Comparison of ENCODE assay signal across 11 cellular contexts in genomic region chr11:17209939-17210245, GRCh38. TPM values are rescaled to one million over a fixed set of nuclear protein-coding genes. Genes with fewer than 3 reads are reported as not detected.
DNase-seq lines count a peak whose midpoint lies in the region; ATAC-seq and TF ChIP-seq lines count a peak whose summit lies in the region.
"Had no signal": no experiment of that assay in that cellular context is flagged by ENCODE, and none has a peak within 500 bp of the region (broad histone marks: within the 10 kb centered on the region; RNA-seq: fewer than 3 reads in every experiment).

No MANE protein-coding gene starts in this region.

- H3K36me3 ChIP-seq in lower lobe of right lung: no peaks in the 10 kb centered on the region
- H3K36me3 ChIP-seq in suprapubic skin: no peaks in the 10 kb centered on the region

- peaks cover 29% of the 10 kb centered on the region for H3K4me1 Mint-ChIP-seq in activated CD4-positive, alpha-beta T cell treated with anti-CD3 and anti-CD28 coated beads for 36 hours
- peaks cover 30% of the 10 kb centered on the region for H3K4me1 Mint-ChIP-seq in activated naive CD8-positive, alpha-beta T cell treated with anti-CD3 and anti-CD28 coated beads for 36 hours

- ATAC-seq in activated CD4-positive, alpha-beta T cell treated with anti-CD3 and anti-CD28 coated beads for 36 hours: no peak
- ATAC-seq in lower lobe of right lung: no peak
- no peak for ATAC-seq in GM18861 (IDR thresholded peaks at IDR 0.05; ENCODE audit: unreplicated experiment)

- peaks cover 2% of the 10 kb centered on the region for H3K36me3 Mint-ChIP-seq in activated CD4-positive, alpha-beta T cell treated with anti-CD3 and anti-CD28 coated beads for 36 hours (ENCODE audit: low read depth)
- peaks cover 17% of the 10 kb centered on the region for H3K36me3 Mint-ChIP-seq in activated naive CD8-positive, alpha-beta T cell treated with anti-CD3 and anti-CD28 coated beads for 36 hours

- CTCF ChIA-PET in activated CD4-positive, alpha-beta T cell treated with anti-CD3 and anti-CD28 coated beads for 36 hours (lab: Charles Lee): interaction anchor here (1.3 to 3.4 kb wide), 4 partner anchors 20 to 174 kb away, joined by 3 to 13 read pairs (median 7); no protein-coding TSS in a partner anchor

- 96% methylated on average over 1 of the region's 1 CpG for WGBS in suprapubic skin

- H3K4me3 ChIP-seq in lower lobe of right lung (no peak overlapping the region), suprapubic skin (no peak overlapping the region)

- DNase-seq in activated CD4-positive, alpha-beta T cell treated with anti-CD3 and anti-CD28 coated beads for 36 hours: no peak
- DNase-seq in activated CD4-positive, alpha-beta T cell treated with anti-CD3 and anti-CD28 coated beads, Interleukin-2, amount 50 U/mL, for 48 hours: no peak
- no peak for DNase-seq in activated naive CD8-positive, alpha-beta T cell treated with anti-CD3 and anti-CD28 coated beads for 36 hours
- DNase-seq in lower lobe of right lung (no peak), suprapubic skin (ENCODE audit: low spot score in 2 of 2) (no peak), NCI-H1930 (lab: John Stamatoyannopoulos, UW) (no peak), NCI-H526 treated with DMSO at 0.1 percent for 48 hours (lab: John Stamatoyannopoulos, UW) (no peak)
- DNase-seq: activated T-cell treated with anti-CD3 and anti-CD28 coated beads for 4 hours, NCI-H69, T-helper 2 cell had no signal

- POLR2A ChIA-PET in activated CD4-positive, alpha-beta T cell treated with anti-CD3 and anti-CD28 coated beads for 36 hours (lab: Charles Lee): interaction anchor here (0.7 kb wide), 1 partner anchor 353 kb away, joined by 8 read pairs; no protein-coding TSS in a partner anchor

- H3K27ac ChIP-seq in lower lobe of right lung: peak overlapping the region; percentile 99
- peak overlapping the region; percentile 93 for H3K27ac ChIP-seq in suprapubic skin

- TF ChIP-seq POLR2A in suprapubic skin (IDR thresholded peaks at IDR 0.05): no peak

- H3K4me3 Mint-ChIP-seq in activated CD4-positive, alpha-beta T cell treated with anti-CD3 and anti-CD28 coated beads for 36 hours: peak overlapping the region; percentile 91
- H3K4me3 Mint-ChIP-seq in activated naive CD8-positive, alpha-beta T cell treated with anti-CD3 and anti-CD28 coated beads for 36 hours: peak overlapping the region; percentile 94

- no peaks in the 10 kb centered on the region for H3K27me3 ChIP-seq in lower lobe of right lung (ENCODE audit: low read depth)
- no peaks in the 10 kb centered on the region for H3K27me3 ChIP-seq in suprapubic skin

- H3K4me1 ChIP-seq in lower lobe of right lung: peaks cover 42% of the 10 kb centered on the region
- peaks cover 28% of the 10 kb centered on the region for H3K4me1 ChIP-seq in suprapubic skin

- H3K9me3 ChIP-seq in lower lobe of right lung: no peaks in the 10 kb centered on the region
- H3K9me3 ChIP-seq in suprapubic skin: no peaks in the 10 kb centered on the region

- no peaks in the 10 kb centered on the region for H3K27me3 Mint-ChIP-seq in activated CD4-positive, alpha-beta T cell treated with anti-CD3 and anti-CD28 coated beads for 36 hours
- H3K27me3 Mint-ChIP-seq in activated naive CD8-positive, alpha-beta T cell treated with anti-CD3 and anti-CD28 coated beads for 36 hours: no peaks in the 10 kb centered on the region

- TF ChIP-seq CTCF in lower lobe of right lung (IDR thresholded peaks at IDR 0.05) (no peak), suprapubic skin (IDR thresholded peaks at IDR 0.05) (no peak)

- no peaks in the 10 kb centered on the region for H3K9me3 Mint-ChIP-seq in activated CD4-positive, alpha-beta T cell treated with anti-CD3 and anti-CD28 coated beads for 36 hours (ENCODE audit: low read depth)
- peaks cover 7% of the 10 kb centered on the region for H3K9me3 Mint-ChIP-seq in activated naive CD8-positive, alpha-beta T cell treated with anti-CD3 and anti-CD28 coated beads for 36 hours

- intact Hi-C loops in activated CD4-positive, alpha-beta T cell treated with anti-CD3 and anti-CD28 coated beads for 36 hours (cut with DNase I, micrococcal nuclease): loop anchor here (2.0 to 5.0 kb wide), 7 partner anchors 21 to 1425 kb away; partner anchors contain the start of genes C11orf58 (in 1 of the 2), GTF2H1 (in 1 of the 2), HPS5 (in 1 of the 2) and NCR3LG1 (in 1 of the 2)
- intact Hi-C loops in lower lobe of right lung (cut with DNase I): no loop called here

- no peak for TF ChIP-seq EP300 in suprapubic skin (IDR thresholded peaks at IDR 0.05)

- H3K27ac Mint-ChIP-seq in activated CD4-positive, alpha-beta T cell treated with anti-CD3 and anti-CD28 coated beads for 36 hours: no peak overlapping the region
- H3K27ac Mint-ChIP-seq in activated naive CD8-positive, alpha-beta T cell treated with anti-CD3 and anti-CD28 coated beads for 36 hours: no peak overlapping the region

RNA-seq across cellular contexts. Expression of gene PIK3C2A, which starts 2.1 kb away (rescaled TPM):
- 10 to 100 TPM; 23.3 to 27.3 TPM for total RNA-seq in activated CD4-positive, alpha-beta T cell treated with anti-CD3 and anti-CD28 coated beads for 36 hours
- total RNA-seq in activated naive CD8-positive, alpha-beta T cell treated with anti-CD3 and anti-CD28 coated beads for 36 hours: 10 to 100 TPM; 27.8 to 28.5 TPM
- total RNA-seq in lower lobe of right lung: 71.6 TPM
- total RNA-seq in suprapubic skin: 10 to 100 TPM; 31.0 to 63.4 (median 43.2) TPM
